1 cellular context compared by ENCODE assay signal in genomic region chr22:41448189-41448808, GRCh38.
A peak's percentile ranks its signal among the peaks of the same experiment; 100 is the strongest.
TF ChIP-seq lines count a peak whose summit lies in the region.

No MANE protein-coding gene starts in this region.

TF ChIP-seq in HepG2, 621 proteins besides CTCF, POLR2A, EP300 and RAD21 (continued from another document and continues in another):
- TF ChIP-seq SKIL (CRISPR knock-in tag; IDR thresholded peaks at IDR 0.05; ENCODE audit: borderline replicate concordance) (no peak), ZNF430 (CRISPR knock-in tag; IDR thresholded peaks at IDR 0.05) (0 out of 2 replicates have a peak, but pooled peaks have one; percentile 32), RORA (CRISPR knock-in tag; IDR thresholded peaks at IDR 0.05) (no peak), ZNF30 (CRISPR knock-in tag; IDR thresholded peaks at IDR 0.05) (no peak), HIVEP1 (CRISPR knock-in tag; IDR thresholded peaks at IDR 0.05) (peak; percentile 96), ZBTB3 (CRISPR knock-in tag; IDR thresholded peaks at IDR 0.05; ENCODE audit: borderline replicate concordance, low read depth) (no peak), HNRNPH1 (optimal IDR thresholded peaks at IDR 0.05; ENCODE audit: low read depth, low read length) (no peak), SMAD3 (CRISPR knock-in tag; IDR thresholded peaks at IDR 0.05) (0 out of 2 replicates have a peak, but pooled peaks have one; percentile 16), EZH2 (conservative IDR thresholded peaks at IDR 0.05; ENCODE audit: low read depth, low read length) (no peak), ZNF546 (CRISPR knock-in tag; conservative IDR thresholded peaks at IDR 0.05) (no peak), E2F5 (CRISPR knock-in tag; conservative IDR thresholded peaks at IDR 0.05) (peak; percentile 76), NPAS2 (CRISPR knock-in tag; IDR thresholded peaks at IDR 0.05; ENCODE audit: borderline replicate concordance) (no peak), ZNF230 (CRISPR knock-in tag; IDR thresholded peaks at IDR 0.05) (0 out of 2 replicates have a peak, but pooled peaks have one; percentile 0), SNAPC4 (CRISPR knock-in tag; IDR thresholded peaks at IDR 0.05) (peak; percentile 40; the same call in 1 of the 2 replicates), KMT2A (CRISPR knock-in tag; IDR thresholded peaks at IDR 0.05) (peak; percentile 58; the same call in 1 of the 2 replicates), ZNF788 (CRISPR knock-in tag; IDR thresholded peaks at IDR 0.05; ENCODE audit: borderline replicate concordance) (peak; percentile 89; the same call in 1 of the 2 replicates), FOXK1 (CRISPR knock-in tag; IDR thresholded peaks at IDR 0.05; ENCODE audit: borderline replicate concordance, low read depth) (0 out of 2 replicates have a peak, but pooled peaks have one; percentile 13), REXO4 (CRISPR knock-in tag; IDR thresholded peaks at IDR 0.05; ENCODE audit: borderline replicate concordance) (no peak), TFE3 (CRISPR knock-in tag; IDR thresholded peaks at IDR 0.05) (peak; percentile 56), ZNF317 (CRISPR knock-in tag; IDR thresholded peaks at IDR 0.05) (peak; percentile 98), MAFF (IDR thresholded peaks at IDR 0.05; ENCODE audit: low read depth, low read length) (no peak), CENPT (CRISPR knock-in tag; IDR thresholded peaks at IDR 0.05; ENCODE audit: low read depth) (no peak), CHD4 (IDR thresholded peaks at IDR 0.05; ENCODE audit: borderline replicate concordance, low read length) (no peak), ZBTB25 (CRISPR knock-in tag; IDR thresholded peaks at IDR 0.05) (0 out of 2 replicates have a peak, but pooled peaks have one; percentile 10), ZNF431 (CRISPR knock-in tag; IDR thresholded peaks at IDR 0.05; ENCODE audit: borderline replicate concordance, low read depth) (peak; percentile 36; the same call in 1 of the 2 replicates), ZNF678 (CRISPR knock-in tag; IDR thresholded peaks at IDR 0.05) (no peak), ARHGAP35 (CRISPR knock-in tag; IDR thresholded peaks at IDR 0.05; ENCODE audit: borderline replicate concordance) (no peak), SNAI1 (CRISPR knock-in tag; IDR thresholded peaks at IDR 0.05; ENCODE audit: borderline replicate concordance) (0 out of 2 replicates have a peak, but pooled peaks have one; percentile 16), ZNF407 (CRISPR knock-in tag; IDR thresholded peaks at IDR 0.05; ENCODE audit: not compliant biosample characterization) (no peak), NR0B2 (CRISPR knock-in tag; IDR thresholded peaks at IDR 0.05) (no peak), LRRFIP1 (CRISPR knock-in tag; conservative IDR thresholded peaks at IDR 0.05) (no peak), SRF (IDR thresholded peaks at IDR 0.05; ENCODE audit: low read depth, low read length) (0 out of 2 replicates have a peak, but pooled peaks have one; percentile 12), ZNF121 (CRISPR knock-in tag; IDR thresholded peaks at IDR 0.05) (0 out of 2 replicates have a peak, but pooled peaks have one; percentile 21), ZNF776 (CRISPR knock-in tag; IDR thresholded peaks at IDR 0.05) (no peak), FOXJ3 (CRISPR knock-in tag; IDR thresholded peaks at IDR 0.05; ENCODE audit: borderline replicate concordance) (no peak), ZNF33A (CRISPR knock-in tag; IDR thresholded peaks at IDR 0.05; ENCODE audit: borderline replicate concordance) (no peak), EEA1 (CRISPR knock-in tag; IDR thresholded peaks at IDR 0.05; ENCODE audit: borderline replicate concordance) (no peak)
